16 cellular contexts compared by ENCODE assay signal in the genomic region with DNA sequence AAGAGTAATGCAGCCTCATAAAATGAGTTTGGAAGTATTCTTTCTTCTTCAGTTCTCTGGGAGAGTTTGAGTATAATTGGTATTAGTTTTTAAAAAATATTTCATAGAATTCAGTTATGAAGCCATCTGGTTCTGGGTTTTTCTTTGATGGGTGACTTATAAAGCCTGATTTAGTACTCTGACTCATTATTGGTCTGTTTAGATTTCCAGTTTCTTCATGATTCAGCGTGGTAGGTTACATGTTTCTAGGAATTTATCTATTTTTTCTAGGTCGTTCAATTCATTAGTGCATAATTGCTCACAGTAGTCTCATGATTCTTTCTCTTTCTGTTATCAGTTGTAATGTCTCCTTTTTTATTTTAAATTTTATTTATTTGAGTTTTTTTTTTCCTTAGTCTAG.
DNase-seq lines count a peak whose midpoint lies in the region; ATAC-seq, FAIRE-seq and TF ChIP-seq lines count a peak whose summit lies in the region.
"Had no signal": no experiment of that assay in that cellular context is flagged by ENCODE, and none has a peak within 500 bp of the region (broad histone marks: within the 10 kb centered on the region; RNA-seq: fewer than 3 reads in every experiment).

No MANE protein-coding gene starts in this region.

- H3K36me3 Mint-ChIP-seq in astrocyte (ENCODE audit: low read depth, unreplicated experiment): no peaks in the 10 kb centered on the region
- H3K36me3 Mint-ChIP-seq: activated naive CD8-positive, alpha-beta T cell treated with anti-CD3 and anti-CD28 coated beads, Interleukin-2, amount 10 ng/mL, durations not matched to agents 7 days and 5 days; CD14-positive monocyte had no signal

- H3K4me2 ChIP-seq in astrocyte (ENCODE audit: low read length): peak overlapping the region; percentile 54

- no peak overlapping the region for H3K27ac Mint-ChIP-seq in astrocyte (ENCODE audit: unreplicated experiment)
- H3K27ac Mint-ChIP-seq: activated naive CD8-positive, alpha-beta T cell treated with anti-CD3 and anti-CD28 coated beads, Interleukin-2, amount 10 ng/mL, durations not matched to agents 7 days and 5 days; CD14-positive monocyte had no signal

- DNase-seq in AG08396 (ENCODE audit: low spot score): peak; percentile 8
- peak; percentile 72 for DNase-seq in astrocyte (ENCODE audit: low read depth)
- DNase-seq in glomerular visceral epithelial cell (ENCODE audit: extremely low spot score): peak; percentile 43
- no peak for DNase-seq in retina
- DNase-seq in left ventricle myocardium inferior: no peak
- no peak for DNase-seq in thyroid gland
- DNase-seq in NCI-H187 (lab: John Stamatoyannopoulos, UW): no peak
- DNase-seq: activated naive CD8-positive, alpha-beta T cell treated with anti-CD3 and anti-CD28 coated beads, Interleukin-2, amount 10 ng/mL, durations not matched to agents 7 days and 5 days; GF-D8; mesendoderm; MM.1S; NCI-H345; ovary; Peyer's patch had no signal

- H3K4me1 ChIP-seq in astrocyte (ENCODE audit: insufficient read depth, low read length) (no peaks in the 10 kb centered on the region), left ventricle myocardium inferior (no peaks in the 10 kb centered on the region), thyroid gland (no peaks in the 10 kb centered on the region)

- 80 to 81% methylated on average over 2 of the region's 2 CpGs for WGBS in thyroid gland, 2 donors

- peak overlapping the region; percentile 18 for H3K9ac ChIP-seq in astrocyte (ENCODE audit: low read length)

- H2AFZ ChIP-seq in astrocyte (ENCODE audit: low read depth, low read length): no peak overlapping the region

- H3K9me3 Mint-ChIP-seq in astrocyte (ENCODE audit: unreplicated experiment): no peaks in the 10 kb centered on the region
- H3K9me3 Mint-ChIP-seq: activated naive CD8-positive, alpha-beta T cell treated with anti-CD3 and anti-CD28 coated beads, Interleukin-2, amount 10 ng/mL, durations not matched to agents 7 days and 5 days had no signal

- H3K27me3 ChIP-seq in astrocyte (ENCODE audit: insufficient read depth, low read length): no peaks in the 10 kb centered on the region
- H3K27me3 ChIP-seq in left ventricle myocardium inferior (ENCODE audit: low read depth): no peaks in the 10 kb centered on the region
- no peaks in the 10 kb centered on the region for H3K27me3 ChIP-seq in thyroid gland
- H3K27me3 ChIP-seq: ovary, Peyer's patch had no signal

- intact Hi-C loops in left ventricle myocardium inferior (cut with micrococcal nuclease): no loop called here
- intact Hi-C loops in thyroid gland (cut with DNase I): no loop called here

- no peak for TF ChIP-seq CTCF in astrocyte (IDR thresholded peaks at IDR 0.05; ENCODE audit: insufficient read depth, low read depth, low read length)
- no peak for TF ChIP-seq CTCF in left ventricle myocardium inferior (IDR thresholded peaks at IDR 0.05; ENCODE audit: borderline replicate concordance)
- TF ChIP-seq CTCF in thyroid gland (IDR thresholded peaks at IDR 0.05): no peak

- H3K79me2 ChIP-seq in astrocyte (ENCODE audit: insufficient read depth, low read length): no peaks in the 10 kb centered on the region

- H3K27ac ChIP-seq in astrocyte (ENCODE audit: low read depth, low read length) (peak overlapping the region; percentile 30), left ventricle myocardium inferior (replicated peaks) (no peak overlapping the region), thyroid gland (no peak overlapping the region)
- H3K27ac ChIP-seq: ovary, Peyer's patch had no signal

- H3K4me3 ChIP-seq in astrocyte (ENCODE audit: insufficient read depth, low read depth, low read length) (no peak overlapping the region), left ventricle myocardium inferior (no peak overlapping the region), thyroid gland (replicated peaks in 1 of 3) (no peak overlapping the region)
- H3K4me3 ChIP-seq: ovary, Peyer's patch had no signal

- no peaks in the 10 kb centered on the region for H4K20me1 ChIP-seq in astrocyte (ENCODE audit: insufficient read depth, low read length)

- H3K4me1 Mint-ChIP-seq in astrocyte (ENCODE audit: low read depth, unreplicated experiment): peaks cover 3% of the 10 kb centered on the region

- no peak for TF ChIP-seq POLR2A in thyroid gland (IDR thresholded peaks at IDR 0.05)

- H3K27me3 Mint-ChIP-seq in astrocyte (ENCODE audit: low read depth, unreplicated experiment): no peaks in the 10 kb centered on the region
- H3K27me3 Mint-ChIP-seq: activated naive CD8-positive, alpha-beta T cell treated with anti-CD3 and anti-CD28 coated beads, Interleukin-2, amount 10 ng/mL, durations not matched to agents 7 days and 5 days had no signal

- peak; percentile 53 for ATAC-seq in HG02623 (IDR thresholded peaks at IDR 0.05; ENCODE audit: unreplicated experiment)

- no peaks in the 10 kb centered on the region for H3K9me3 ChIP-seq in astrocyte (ENCODE audit: insufficient read depth, low read depth, low read length)
- H3K9me3 ChIP-seq in left ventricle myocardium inferior (replicated peaks): no peaks in the 10 kb centered on the region
- H3K9me3 ChIP-seq in thyroid gland: no peaks in the 10 kb centered on the region
- H3K9me3 ChIP-seq: ovary, Peyer's patch had no signal

- FAIRE-seq in astrocyte (lab: Jason Lieb, UNC): no peak

- no peak overlapping the region for H3K4me3 Mint-ChIP-seq in astrocyte (ENCODE audit: unreplicated experiment)
- H3K4me3 Mint-ChIP-seq: activated naive CD8-positive, alpha-beta T cell treated with anti-CD3 and anti-CD28 coated beads, Interleukin-2, amount 10 ng/mL, durations not matched to agents 7 days and 5 days; CD14-positive monocyte had no signal

- H3K36me3 ChIP-seq in astrocyte (ENCODE audit: insufficient read depth, low read length) (no peaks in the 10 kb centered on the region), left ventricle myocardium inferior (no peaks in the 10 kb centered on the region), thyroid gland (no peaks in the 10 kb centered on the region)
- H3K36me3 ChIP-seq: ovary, Peyer's patch had no signal

Comparison
In these comparisons a context has a peak if more than half of its experiments do, and no peak if none do; other contexts are left out.
1. DNase-seq: peak in AG08396 (single experiment), astrocyte (single experiment) and glomerular visceral epithelial cell (single experiment); none in retina (single experiment), left ventricle myocardium inferior (single experiment), thyroid gland (0 of 2) and NCI-H187 (0 of 2).